In genomic region chr7:100710452-100710851, GRCh38 we compare ENCODE assay signal across 3 cellular contexts.
TF ChIP-seq lines count a peak whose summit lies in the region.

No MANE protein-coding gene starts in this region.

TF ChIP-seq in liver, 16 proteins besides CTCF, POLR2A, EP300 and RAD21:
- no peak for TF ChIP-seq JUND (IDR thresholded peaks at IDR 0.05)
- TF ChIP-seq MAX (IDR thresholded peaks at IDR 0.05) = no peak
- no peak for TF ChIP-seq GABPA (IDR thresholded peaks at IDR 0.05 in 1 of 2, conservative IDR thresholded peaks at IDR 0.05 in 1 of 2)
- TF ChIP-seq NR2F2 (IDR thresholded peaks at IDR 0.05) = no peak
- TF ChIP-seq TAF1 (conservative IDR thresholded peaks at IDR 0.05) = no peak
- TF ChIP-seq HNF4G (IDR thresholded peaks at IDR 0.05) = no peak
- no peak for TF ChIP-seq YY1 (IDR thresholded peaks at IDR 0.05)
- no peak for TF ChIP-seq RXRA (IDR thresholded peaks at IDR 0.05)
- TF ChIP-seq FOXA1 (IDR thresholded peaks at IDR 0.05) = no peak
- TF ChIP-seq ZBTB33 (IDR thresholded peaks at IDR 0.05) = no peak
- TF ChIP-seq ATF3 (IDR thresholded peaks at IDR 0.05) = no peak
- TF ChIP-seq SP1 (IDR thresholded peaks at IDR 0.05) = no peak
- TF ChIP-seq FOXA2 (IDR thresholded peaks at IDR 0.05) = no peak
- no peak for TF ChIP-seq HNF4A (conservative IDR thresholded peaks at IDR 0.05)
- TF ChIP-seq REST (IDR thresholded peaks at IDR 0.05) = no peak

TF ChIP-seq in HepG2, 621 proteins besides CTCF, POLR2A, EP300 and RAD21 (continues in another document):
- TF ChIP-seq ZNF782 (CRISPR knock-in tag; IDR thresholded peaks at IDR 0.05; ENCODE audit: borderline replicate concordance) = no peak
- TF ChIP-seq ATF7 (IDR thresholded peaks at IDR 0.05) = no peak
- no peak for TF ChIP-seq ATF7 (CRISPR knock-in tag; IDR thresholded peaks at IDR 0.05)
- no peak for TF ChIP-seq BORCS8-MEF2B (CRISPR knock-in tag; IDR thresholded peaks at IDR 0.05)
- TF ChIP-seq PRDM15 (CRISPR knock-in tag; IDR thresholded peaks at IDR 0.05) = no peak
- no peak for TF ChIP-seq AKNA (CRISPR knock-in tag; IDR thresholded peaks at IDR 0.05; ENCODE audit: borderline replicate concordance)
- no peak for TF ChIP-seq ARID3A (IDR thresholded peaks at IDR 0.05; ENCODE audit: low read depth, low read length)
- TF ChIP-seq SP140L (CRISPR knock-in tag; IDR thresholded peaks at IDR 0.05; ENCODE audit: borderline replicate concordance) = no peak
- no peak for TF ChIP-seq ZNF570 (CRISPR knock-in tag; IDR thresholded peaks at IDR 0.05; ENCODE audit: borderline replicate concordance)

TF ChIP-seq in HEK293, 187 proteins besides CTCF, POLR2A, EP300 and RAD21:
- TF ChIP-seq ZFP3 (tag by site-specific recombination; IDR thresholded peaks at IDR 0.05; ENCODE audit: low read depth) = peak; percentile 96
- TF ChIP-seq ZNF488 (tag by site-specific recombination; IDR thresholded peaks at IDR 0.05) = no peak
- TF ChIP-seq PRDM1 (tag by site-specific recombination; IDR thresholded peaks at IDR 0.05) = no peak
